In the genomic region with DNA sequence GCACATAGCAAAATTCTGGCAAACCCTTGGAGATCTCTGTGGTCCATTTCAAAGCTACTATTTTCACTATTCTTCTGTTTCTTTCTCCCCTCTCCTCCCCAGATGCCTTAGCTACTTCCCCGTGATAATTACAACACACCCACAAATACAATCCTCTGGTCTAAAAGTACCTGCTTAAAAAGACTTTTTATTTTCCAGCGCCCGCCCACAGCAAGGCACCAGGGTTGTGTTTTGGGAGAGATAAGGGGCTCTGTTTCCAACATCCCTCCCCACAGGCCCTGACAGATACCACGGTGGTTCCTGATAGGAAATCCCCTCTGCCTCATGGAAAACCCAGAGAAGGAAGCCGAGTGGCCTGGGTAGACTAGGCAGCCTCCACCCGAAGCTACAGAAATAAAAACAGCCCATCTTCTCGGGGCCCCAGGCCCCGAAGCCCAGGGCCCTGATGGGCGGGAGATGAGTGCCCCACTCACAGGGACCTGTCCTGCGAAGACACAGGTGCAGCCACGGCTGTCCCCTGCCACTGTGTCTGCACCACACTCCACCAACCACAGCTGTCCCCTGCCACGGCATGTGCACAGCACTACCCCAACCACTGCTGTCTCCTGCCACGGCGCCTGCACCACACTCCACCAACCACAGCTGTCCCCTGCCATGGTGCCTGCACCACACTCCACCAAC, we compare ENCODE assay signal across 1 cellular context.
TF ChIP-seq lines count a peak whose summit lies in the region.

No MANE protein-coding gene starts in this region.

TF ChIP-seq in K562, 482 proteins besides CTCF, POLR2A, EP300 and RAD21 (continued from another document and continues in another):
- TF ChIP-seq, protein P1, sequence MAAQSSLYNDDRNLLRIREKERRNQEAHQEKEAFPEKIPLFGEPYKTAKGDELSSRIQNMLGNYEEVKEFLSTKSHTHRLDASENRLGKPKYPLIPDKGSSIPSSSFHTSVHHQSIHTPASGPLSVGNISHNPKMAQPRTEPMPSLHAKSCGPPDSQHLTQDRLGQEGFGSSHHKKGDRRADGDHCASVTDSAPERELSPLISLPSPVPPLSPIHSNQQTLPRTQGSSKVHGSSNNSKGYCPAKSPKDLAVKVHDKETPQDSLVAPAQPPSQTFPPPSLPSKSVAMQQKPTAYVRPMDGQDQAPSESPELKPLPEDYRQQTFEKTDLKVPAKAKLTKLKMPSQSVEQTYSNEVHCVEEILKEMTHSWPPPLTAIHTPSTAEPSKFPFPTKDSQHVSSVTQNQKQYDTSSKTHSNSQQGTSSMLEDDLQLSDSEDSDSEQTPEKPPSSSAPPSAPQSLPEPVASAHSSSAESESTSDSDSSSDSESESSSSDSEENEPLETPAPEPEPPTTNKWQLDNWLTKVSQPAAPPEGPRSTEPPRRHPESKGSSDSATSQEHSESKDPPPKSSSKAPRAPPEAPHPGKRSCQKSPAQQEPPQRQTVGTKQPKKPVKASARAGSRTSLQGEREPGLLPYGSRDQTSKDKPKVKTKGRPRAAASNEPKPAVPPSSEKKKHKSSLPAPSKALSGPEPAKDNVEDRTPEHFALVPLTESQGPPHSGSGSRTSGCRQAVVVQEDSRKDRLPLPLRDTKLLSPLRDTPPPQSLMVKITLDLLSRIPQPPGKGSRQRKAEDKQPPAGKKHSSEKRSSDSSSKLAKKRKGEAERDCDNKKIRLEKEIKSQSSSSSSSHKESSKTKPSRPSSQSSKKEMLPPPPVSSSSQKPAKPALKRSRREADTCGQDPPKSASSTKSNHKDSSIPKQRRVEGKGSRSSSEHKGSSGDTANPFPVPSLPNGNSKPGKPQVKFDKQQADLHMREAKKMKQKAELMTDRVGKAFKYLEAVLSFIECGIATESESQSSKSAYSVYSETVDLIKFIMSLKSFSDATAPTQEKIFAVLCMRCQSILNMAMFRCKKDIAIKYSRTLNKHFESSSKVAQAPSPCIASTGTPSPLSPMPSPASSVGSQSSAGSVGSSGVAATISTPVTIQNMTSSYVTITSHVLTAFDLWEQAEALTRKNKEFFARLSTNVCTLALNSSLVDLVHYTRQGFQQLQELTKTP (IDR thresholded peaks at IDR 0.05; ENCODE audit: low read depth in 1 of 2, partially characterized antibody in 2 of 2): peak; percentile 76 to 79
- TF ChIP-seq, protein P2, sequence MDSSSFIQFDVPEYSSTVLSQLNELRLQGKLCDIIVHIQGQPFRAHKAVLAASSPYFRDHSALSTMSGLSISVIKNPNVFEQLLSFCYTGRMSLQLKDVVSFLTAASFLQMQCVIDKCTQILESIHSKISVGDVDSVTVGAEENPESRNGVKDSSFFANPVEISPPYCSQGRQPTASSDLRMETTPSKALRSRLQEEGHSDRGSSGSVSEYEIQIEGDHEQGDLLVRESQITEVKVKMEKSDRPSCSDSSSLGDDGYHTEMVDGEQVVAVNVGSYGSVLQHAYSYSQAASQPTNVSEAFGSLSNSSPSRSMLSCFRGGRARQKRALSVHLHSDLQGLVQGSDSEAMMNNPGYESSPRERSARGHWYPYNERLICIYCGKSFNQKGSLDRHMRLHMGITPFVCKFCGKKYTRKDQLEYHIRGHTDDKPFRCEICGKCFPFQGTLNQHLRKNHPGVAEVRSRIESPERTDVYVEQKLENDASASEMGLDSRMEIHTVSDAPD (CRISPR knock-in tag; IDR thresholded peaks at IDR 0.05): no peak
- TF ChIP-seq HDAC3 (IDR thresholded peaks at IDR 0.05; ENCODE audit: borderline replicate concordance, partially characterized antibody) (peak; percentile 57), NFRKB (IDR thresholded peaks at IDR 0.05; ENCODE audit: low read depth) (no peak; the same call in 1 of the 2 replicates), ZNF764 (CRISPR knock-in tag; IDR thresholded peaks at IDR 0.05; ENCODE audit: low read depth) (no peak), ASH1L (IDR thresholded peaks at IDR 0.05; ENCODE audit: borderline replicate concordance, low read depth, partially characterized antibody) (no peak), RBM22 (IDR thresholded peaks at IDR 0.05; ENCODE audit: low read depth, low read length, poor library complexity, severe bottlenecking) (no peak), SAP30 (IDR thresholded peaks at IDR 0.05; ENCODE audit: borderline replicate concordance, insufficient read depth, low read depth, low read length, poor library complexity, severe bottlenecking) (peak; percentile 30), DMBX1 (CRISPR knock-in tag; IDR thresholded peaks at IDR 0.05; ENCODE audit: borderline replicate concordance) (peak; percentile 77; the same call in 1 of the 2 replicates), LCOR (CRISPR knock-in tag; IDR thresholded peaks at IDR 0.05) (peak; percentile 63; the same call in 1 of the 2 replicates), NEUROD1 (IDR thresholded peaks at IDR 0.05; ENCODE audit: borderline replicate concordance, low read depth, low read length, partially characterized antibody) (peak; percentile 71), MECOM (CRISPR knock-in tag; IDR thresholded peaks at IDR 0.05) (peak; percentile 63), TEAD4 (IDR thresholded peaks at IDR 0.05; ENCODE audit: low read length) (peak; percentile 94), TEAD4 (CRISPR knock-in tag; IDR thresholded peaks at IDR 0.05; ENCODE audit: borderline replicate concordance) (no peak), CHCHD3 (CRISPR knock-in tag; IDR thresholded peaks at IDR 0.05) (no peak), MYNN (IDR thresholded peaks at IDR 0.05) (peak; percentile 86), MYNN (CRISPR knock-in tag; IDR thresholded peaks at IDR 0.05) (no peak), L3MBTL2 (IDR thresholded peaks at IDR 0.05) (peak; percentile 52), HDAC2 (IDR thresholded peaks at IDR 0.05) (peak; percentile 52; the same call in 1 of the 2 replicates), HEY1 (CRISPR knock-in tag; IDR thresholded peaks at IDR 0.05; ENCODE audit: borderline replicate concordance) (peak; percentile 42; the same call in 1 of the 2 replicates), JUND (IDR thresholded peaks at IDR 0.05; ENCODE audit: borderline replicate concordance, low read depth, low read length) (no peak; the same call in 1 of the 2 replicates), JUND (tag; IDR thresholded peaks at IDR 0.05; ENCODE audit: borderline replicate concordance, low read depth, low read length) (peak; percentile 15; the same call in 1 of the 3 replicates), NCOA1 (IDR thresholded peaks at IDR 0.05; ENCODE audit: low read depth) (peak; percentile 63; the same call in 1 of the 2 replicates), SIN3A (IDR thresholded peaks at IDR 0.05; ENCODE audit: borderline replicate concordance in 2 of 2, control insufficient read depth in 1 of 2, low read depth in 2 of 2, low read length in 2 of 2) (0 out of 4 replicates have a peak, but pooled peaks of 1 of the 2 experiments have one; percentile 26), ZEB2 (IDR thresholded peaks at IDR 0.05) (peak; percentile 69), BCL6 (CRISPR knock-in tag; IDR thresholded peaks at IDR 0.05) (no peak), SOX6 (IDR thresholded peaks at IDR 0.05) (peak; percentile 89), RAD51 (IDR thresholded peaks at IDR 0.05; ENCODE audit: borderline replicate concordance, low read depth) (no peak)
- TF ChIP-seq, protein P3, sequence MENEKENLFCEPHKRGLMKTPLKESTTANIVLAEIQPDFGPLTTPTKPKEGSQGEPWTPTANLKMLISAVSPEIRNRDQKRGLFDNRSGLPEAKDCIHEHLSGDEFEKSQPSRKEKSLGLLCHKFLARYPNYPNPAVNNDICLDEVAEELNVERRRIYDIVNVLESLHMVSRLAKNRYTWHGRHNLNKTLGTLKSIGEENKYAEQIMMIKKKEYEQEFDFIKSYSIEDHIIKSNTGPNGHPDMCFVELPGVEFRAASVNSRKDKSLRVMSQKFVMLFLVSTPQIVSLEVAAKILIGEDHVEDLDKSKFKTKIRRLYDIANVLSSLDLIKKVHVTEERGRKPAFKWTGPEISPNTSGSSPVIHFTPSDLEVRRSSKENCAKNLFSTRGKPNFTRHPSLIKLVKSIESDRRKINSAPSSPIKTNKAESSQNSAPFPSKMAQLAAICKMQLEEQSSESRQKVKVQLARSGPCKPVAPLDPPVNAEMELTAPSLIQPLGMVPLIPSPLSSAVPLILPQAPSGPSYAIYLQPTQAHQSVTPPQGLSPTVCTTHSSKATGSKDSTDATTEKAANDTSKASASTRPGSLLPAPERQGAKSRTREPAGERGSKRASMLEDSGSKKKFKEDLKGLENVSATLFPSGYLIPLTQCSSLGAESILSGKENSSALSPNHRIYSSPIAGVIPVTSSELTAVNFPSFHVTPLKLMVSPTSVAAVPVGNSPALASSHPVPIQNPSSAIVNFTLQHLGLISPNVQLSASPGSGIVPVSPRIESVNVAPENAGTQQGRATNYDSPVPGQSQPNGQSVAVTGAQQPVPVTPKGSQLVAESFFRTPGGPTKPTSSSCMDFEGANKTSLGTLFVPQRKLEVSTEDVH (IDR thresholded peaks at IDR 0.05; ENCODE audit: low read depth, partially characterized antibody): no peak
- TF ChIP-seq, protein P4, sequence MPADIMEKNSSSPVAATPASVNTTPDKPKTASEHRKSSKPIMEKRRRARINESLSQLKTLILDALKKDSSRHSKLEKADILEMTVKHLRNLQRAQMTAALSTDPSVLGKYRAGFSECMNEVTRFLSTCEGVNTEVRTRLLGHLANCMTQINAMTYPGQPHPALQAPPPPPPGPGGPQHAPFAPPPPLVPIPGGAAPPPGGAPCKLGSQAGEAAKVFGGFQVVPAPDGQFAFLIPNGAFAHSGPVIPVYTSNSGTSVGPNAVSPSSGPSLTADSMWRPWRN (IDR thresholded peaks at IDR 0.05; ENCODE audit: low read depth): peak; percentile 31; the same call in 1 of the 2 replicates
- TF ChIP-seq, protein P5, sequence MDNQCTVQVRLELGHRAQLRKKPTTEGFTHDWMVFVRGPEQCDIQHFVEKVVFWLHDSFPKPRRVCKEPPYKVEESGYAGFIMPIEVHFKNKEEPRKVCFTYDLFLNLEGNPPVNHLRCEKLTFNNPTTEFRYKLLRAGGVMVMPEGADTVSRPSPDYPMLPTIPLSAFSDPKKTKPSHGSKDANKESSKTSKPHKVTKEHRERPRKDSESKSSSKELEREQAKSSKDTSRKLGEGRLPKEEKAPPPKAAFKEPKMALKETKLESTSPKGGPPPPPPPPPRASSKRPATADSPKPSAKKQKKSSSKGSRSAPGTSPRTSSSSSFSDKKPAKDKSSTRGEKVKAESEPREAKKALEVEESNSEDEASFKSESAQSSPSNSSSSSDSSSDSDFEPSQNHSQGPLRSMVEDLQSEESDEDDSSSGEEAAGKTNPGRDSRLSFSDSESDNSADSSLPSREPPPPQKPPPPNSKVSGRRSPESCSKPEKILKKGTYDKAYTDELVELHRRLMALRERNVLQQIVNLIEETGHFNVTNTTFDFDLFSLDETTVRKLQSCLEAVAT (IDR thresholded peaks at IDR 0.05): peak; percentile 92 to 98
- TF ChIP-seq, protein P6, sequence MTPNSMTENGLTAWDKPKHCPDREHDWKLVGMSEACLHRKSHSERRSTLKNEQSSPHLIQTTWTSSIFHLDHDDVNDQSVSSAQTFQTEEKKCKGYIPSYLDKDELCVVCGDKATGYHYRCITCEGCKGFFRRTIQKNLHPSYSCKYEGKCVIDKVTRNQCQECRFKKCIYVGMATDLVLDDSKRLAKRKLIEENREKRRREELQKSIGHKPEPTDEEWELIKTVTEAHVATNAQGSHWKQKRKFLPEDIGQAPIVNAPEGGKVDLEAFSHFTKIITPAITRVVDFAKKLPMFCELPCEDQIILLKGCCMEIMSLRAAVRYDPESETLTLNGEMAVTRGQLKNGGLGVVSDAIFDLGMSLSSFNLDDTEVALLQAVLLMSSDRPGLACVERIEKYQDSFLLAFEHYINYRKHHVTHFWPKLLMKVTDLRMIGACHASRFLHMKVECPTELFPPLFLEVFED (CRISPR knock-in tag; conservative IDR thresholded peaks at IDR 0.05): no peak
- TF ChIP-seq, protein P7, sequence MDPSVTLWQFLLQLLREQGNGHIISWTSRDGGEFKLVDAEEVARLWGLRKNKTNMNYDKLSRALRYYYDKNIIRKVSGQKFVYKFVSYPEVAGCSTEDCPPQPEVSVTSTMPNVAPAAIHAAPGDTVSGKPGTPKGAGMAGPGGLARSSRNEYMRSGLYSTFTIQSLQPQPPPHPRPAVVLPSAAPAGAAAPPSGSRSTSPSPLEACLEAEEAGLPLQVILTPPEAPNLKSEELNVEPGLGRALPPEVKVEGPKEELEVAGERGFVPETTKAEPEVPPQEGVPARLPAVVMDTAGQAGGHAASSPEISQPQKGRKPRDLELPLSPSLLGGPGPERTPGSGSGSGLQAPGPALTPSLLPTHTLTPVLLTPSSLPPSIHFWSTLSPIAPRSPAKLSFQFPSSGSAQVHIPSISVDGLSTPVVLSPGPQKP (CRISPR knock-in tag; IDR thresholded peaks at IDR 0.05): no peak
- TF ChIP-seq, protein P8, sequence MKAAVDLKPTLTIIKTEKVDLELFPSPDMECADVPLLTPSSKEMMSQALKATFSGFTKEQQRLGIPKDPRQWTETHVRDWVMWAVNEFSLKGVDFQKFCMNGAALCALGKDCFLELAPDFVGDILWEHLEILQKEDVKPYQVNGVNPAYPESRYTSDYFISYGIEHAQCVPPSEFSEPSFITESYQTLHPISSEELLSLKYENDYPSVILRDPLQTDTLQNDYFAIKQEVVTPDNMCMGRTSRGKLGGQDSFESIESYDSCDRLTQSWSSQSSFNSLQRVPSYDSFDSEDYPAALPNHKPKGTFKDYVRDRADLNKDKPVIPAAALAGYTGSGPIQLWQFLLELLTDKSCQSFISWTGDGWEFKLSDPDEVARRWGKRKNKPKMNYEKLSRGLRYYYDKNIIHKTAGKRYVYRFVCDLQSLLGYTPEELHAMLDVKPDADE (conservative IDR thresholded peaks at IDR 0.05; ENCODE audit: control insufficient read depth, low read depth, low read length): no peak
- TF ChIP-seq, protein P9, sequence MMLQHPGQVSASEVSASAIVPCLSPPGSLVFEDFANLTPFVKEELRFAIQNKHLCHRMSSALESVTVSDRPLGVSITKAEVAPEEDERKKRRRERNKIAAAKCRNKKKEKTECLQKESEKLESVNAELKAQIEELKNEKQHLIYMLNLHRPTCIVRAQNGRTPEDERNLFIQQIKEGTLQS (IDR thresholded peaks at IDR 0.05): no peak
- TF ChIP-seq, protein P9 (CRISPR knock-in tag; conservative IDR thresholded peaks at IDR 0.05): no peak
- TF ChIP-seq, protein P10, sequence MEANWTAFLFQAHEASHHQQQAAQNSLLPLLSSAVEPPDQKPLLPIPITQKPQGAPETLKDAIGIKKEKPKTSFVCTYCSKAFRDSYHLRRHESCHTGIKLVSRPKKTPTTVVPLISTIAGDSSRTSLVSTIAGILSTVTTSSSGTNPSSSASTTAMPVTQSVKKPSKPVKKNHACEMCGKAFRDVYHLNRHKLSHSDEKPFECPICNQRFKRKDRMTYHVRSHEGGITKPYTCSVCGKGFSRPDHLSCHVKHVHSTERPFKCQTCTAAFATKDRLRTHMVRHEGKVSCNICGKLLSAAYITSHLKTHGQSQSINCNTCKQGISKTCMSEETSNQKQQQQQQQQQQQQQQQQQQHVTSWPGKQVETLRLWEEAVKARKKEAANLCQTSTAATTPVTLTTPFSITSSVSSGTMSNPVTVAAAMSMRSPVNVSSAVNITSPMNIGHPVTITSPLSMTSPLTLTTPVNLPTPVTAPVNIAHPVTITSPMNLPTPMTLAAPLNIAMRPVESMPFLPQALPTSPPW (CRISPR knock-in tag; IDR thresholded peaks at IDR 0.05): peak; percentile 43
- TF ChIP-seq, protein P11, sequence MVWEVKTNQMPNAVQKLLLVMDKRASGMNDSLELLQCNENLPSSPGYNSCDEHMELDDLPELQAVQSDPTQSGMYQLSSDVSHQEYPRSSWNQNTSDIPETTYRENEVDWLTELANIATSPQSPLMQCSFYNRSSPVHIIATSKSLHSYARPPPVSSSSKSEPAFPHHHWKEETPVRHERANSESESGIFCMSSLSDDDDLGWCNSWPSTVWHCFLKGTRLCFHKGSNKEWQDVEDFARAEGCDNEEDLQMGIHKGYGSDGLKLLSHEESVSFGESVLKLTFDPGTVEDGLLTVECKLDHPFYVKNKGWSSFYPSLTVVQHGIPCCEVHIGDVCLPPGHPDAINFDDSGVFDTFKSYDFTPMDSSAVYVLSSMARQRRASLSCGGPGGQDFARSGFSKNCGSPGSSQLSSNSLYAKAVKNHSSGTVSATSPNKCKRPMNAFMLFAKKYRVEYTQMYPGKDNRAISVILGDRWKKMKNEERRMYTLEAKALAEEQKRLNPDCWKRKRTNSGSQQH (CRISPR knock-in tag; IDR thresholded peaks at IDR 0.05): no peak
